5 cellular contexts compared by ENCODE assay signal in genomic region chrY:24639053-24639452, GRCh38. TPM values are rescaled to one million over a fixed set of nuclear protein-coding genes. Genes with fewer than 3 reads are reported as not detected.
"Had no signal": no experiment of that assay in that cellular context is flagged by ENCODE, and none has a peak within 500 bp of the region (broad histone marks: within the 10 kb centered on the region; RNA-seq: fewer than 3 reads in every experiment).

No MANE protein-coding gene starts in this region.

RNA-seq across cellular contexts. Expression of gene BPY2B, which starts 21.2 kb away (rescaled TPM):
- total RNA-seq: HepG2, HT-29, HT1080, IMR-90, K562 had no signal
